Comparison of ENCODE assay signal across 28 cellular contexts in genomic region chr6:136337606-136338005, GRCh38.
"Had no signal": no experiment of that assay in that cellular context is flagged by ENCODE, and none has a peak within 500 bp of the region (broad histone marks: within the 10 kb centered on the region; RNA-seq: fewer than 3 reads in every experiment).

No MANE protein-coding gene starts in this region.

- H3K9me3 Mint-ChIP-seq: mesothelial cell of epicardium; naive thymus-derived CD4-positive, alpha-beta T cell; nephron; neural crest cell; stimulated activated naive CD8-positive, alpha-beta T cell treated with anti-CD3 and anti-CD28 coated beads, Interleukin-15, amount 100 ng/mL, for 72 hours; type B pancreatic cell had no signal

- H3K27ac ChIP-seq: pancreas, prostate gland, skin epidermis, tibial nerve, vagina had no signal

- H3K4me3 ChIP-seq: lung, pancreas, prostate gland, skin epidermis, tibial nerve, vagina had no signal

- H3K9me3 ChIP-seq: pancreas, prostate gland, tibial nerve, vagina had no signal

- H3K4me3 Mint-ChIP-seq: mesothelial cell of epicardium; naive thymus-derived CD4-positive, alpha-beta T cell; nephron; neural crest cell; stimulated activated naive CD8-positive, alpha-beta T cell treated with anti-CD3 and anti-CD28 coated beads, Interleukin-15, amount 100 ng/mL, for 72 hours had no signal

- DNase-seq: hippocampal formation; kidney glomerular epithelial cell; left cardiac atrium; mesendoderm; naive thymus-derived CD4-positive, alpha-beta T cell; nucleus accumbens; pancreas; posterior cingulate gyrus; retina; right cardiac atrium; stimulated activated CD4-positive, alpha-beta T cell treated with anti-CD3 and anti-CD28 coated beads, Interleukin-12 subunit alpha, Interleukin-12 subunit beta, amount 100 ng/mL, for 4 hours; stimulated activated CD4-positive, alpha-beta T cell treated with anti-CD3 and anti-CD28 coated beads, Interleukin-15, amount 100 ng/mL, for 24 hours; stimulated activated CD4-positive, alpha-beta T cell treated with anti-CD3 and anti-CD28 coated beads, Interleukin-2, amount 100 ng/mL, for 24 hours; stimulated activated CD4-positive, alpha-beta T cell treated with anti-CD3 and anti-CD28 coated beads, Interleukin-4, amount 100 ng/mL, for 1 hour; stimulated activated naive CD4-positive, alpha-beta T cell treated with Interleukin-2 at 50 U/mL for 16 hours; stimulated activated naive CD8-positive, alpha-beta T cell treated with anti-CD3 and anti-CD28 coated beads, Interleukin-15, amount 100 ng/mL, for 72 hours; substantia nigra had no signal

- H3K27me3 ChIP-seq: pancreas, tibial nerve, vagina had no signal

- ATAC-seq: left cardiac atrium; left lobe of liver; naive thymus-derived CD4-positive, alpha-beta T cell; sciatic nerve; stimulated activated naive CD8-positive, alpha-beta T cell treated with anti-CD3 and anti-CD28 coated beads, Interleukin-15, amount 100 ng/mL, for 72 hours had no signal

- H3K27me3 Mint-ChIP-seq: stimulated activated naive CD8-positive, alpha-beta T cell treated with anti-CD3 and anti-CD28 coated beads, Interleukin-15, amount 100 ng/mL, for 72 hours; type B pancreatic cell had no signal

- H3K27ac Mint-ChIP-seq: naive thymus-derived CD4-positive, alpha-beta T cell; stimulated activated naive CD8-positive, alpha-beta T cell treated with anti-CD3 and anti-CD28 coated beads, Interleukin-15, amount 100 ng/mL, for 72 hours had no signal

- H3K4me1 Mint-ChIP-seq: naive thymus-derived CD4-positive, alpha-beta T cell; neural crest cell; stimulated activated naive CD8-positive, alpha-beta T cell treated with anti-CD3 and anti-CD28 coated beads, Interleukin-15, amount 100 ng/mL, for 72 hours had no signal

- H3K36me3 ChIP-seq: pancreas, prostate gland, tibial nerve, vagina had no signal

- H3K36me3 Mint-ChIP-seq: mesothelial cell of epicardium; naive thymus-derived CD4-positive, alpha-beta T cell; type B pancreatic cell had no signal

- H3K4me1 ChIP-seq: prostate gland, tibial nerve, vagina had no signal
